ENCODE assay signal across 8 cellular contexts in the genomic region with DNA sequence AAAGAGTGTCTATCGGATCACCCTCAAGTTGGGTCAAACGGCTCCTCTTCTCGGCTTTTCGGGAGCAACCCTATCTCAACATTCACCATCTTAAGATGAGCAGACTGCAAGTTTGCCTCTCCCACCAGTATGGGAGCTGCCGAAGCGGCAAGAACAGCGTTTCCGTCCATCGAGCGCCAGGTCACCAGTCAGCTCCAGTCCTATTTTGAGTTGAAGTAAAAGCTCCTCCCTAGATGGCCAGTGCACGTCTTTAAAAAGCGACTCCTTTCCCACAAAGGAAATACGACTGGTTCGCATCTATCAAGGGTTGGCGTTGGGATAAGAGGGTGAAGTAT. TPM values are rescaled to one million over a fixed set of nuclear protein-coding genes. Genes with fewer than 3 reads are reported as not detected.
DNase-seq lines count a peak whose midpoint lies in the region; TF ChIP-seq lines count a peak whose summit lies in the region.

No MANE protein-coding gene starts in this region.

- TF ChIP-seq CTCF in HFFc6 (IDR thresholded peaks at IDR 0.05) (no peak), brain (conservative IDR thresholded peaks at IDR 0.05) (no peak), liver (IDR thresholded peaks at IDR 0.05; ENCODE audit: low read depth, low read length, missing input control) (no peak)

- WGBS in liver = under 1% methylated on average over 15 of the region's 15 CpGs
- WGBS in thymus = under 1% methylated on average over 15 of the region's 15 CpGs

- H3K4me3 ChIP-seq in liver (ENCODE audit: low read depth in 1 of 3, low read length in 3 of 3) = peak overlapping the region; percentile 84 to 98 (median 89)
- peak overlapping the region; percentile 82 for H3K4me3 ChIP-seq in thymus (ENCODE audit: low read length)

- peak overlapping the region; percentile 99 for H3K4me3 Mint-ChIP-seq in HFFc6
- peak overlapping the region; percentile 96 to 99 (median 98) for H3K4me3 Mint-ChIP-seq in brain

- DNase-seq in NCI-H748 treated with DMSO at 0.1 percent for 48 hours (lab: John Stamatoyannopoulos, UW) (peak; percentile 75), NCI-H748 (lab: John Stamatoyannopoulos, UW; ENCODE audit: unreplicated experiment) (no peak), HFFc6 (no peak), NOMO-1 (lab: John Stamatoyannopoulos, UW; ENCODE audit: unreplicated experiment in 2 of 2) (peak; percentile 96 to 99), NCI-H82 (lab: John Stamatoyannopoulos, UW) (no peak)

- H3K4me1 Mint-ChIP-seq in HFFc6 (ENCODE audit: low read depth) (peaks cover 58% of the 10 kb centered on the region), brain (peaks cover 55% of the 10 kb centered on the region)

- H3K27me3 ChIP-seq in liver (ENCODE audit: control insufficient read depth in 4 of 4, insufficient read depth in 4 of 4, low read length in 3 of 4) = no peaks in the 10 kb centered on the region
- H3K27me3 ChIP-seq in thymus (ENCODE audit: control insufficient read depth, insufficient read depth) = no peaks in the 10 kb centered on the region

- H3K27ac Mint-ChIP-seq in HFFc6 = peak overlapping the region; percentile 99
- peak overlapping the region; percentile 98 to 100 (median 100) for H3K27ac Mint-ChIP-seq in brain

- no peaks in the 10 kb centered on the region for H3K9me3 ChIP-seq in liver (ENCODE audit: control insufficient read depth in 4 of 4, low read length in 3 of 4)
- no peaks in the 10 kb centered on the region for H3K9me3 ChIP-seq in thymus (ENCODE audit: control insufficient read depth)

- H3K36me3 ChIP-seq in liver (ENCODE audit: control insufficient read depth in 4 of 4, insufficient read depth in 3 of 4, low read depth in 1 of 4, low read length in 3 of 4) (no peaks in the 10 kb centered on the region), thymus (ENCODE audit: control insufficient read depth, insufficient read depth) (no peaks in the 10 kb centered on the region)

- H3K27ac ChIP-seq in liver (ENCODE audit: low read depth in 1 of 2, low read length in 2 of 2) (peak overlapping the region; percentile 85 to 89), thymus (ENCODE audit: low read depth) (peak overlapping the region; percentile 92)

- H3K27me3 Mint-ChIP-seq in HFFc6 (ENCODE audit: insufficient read depth) = peaks cover 2% of the 10 kb centered on the region
- H3K27me3 Mint-ChIP-seq in brain = peaks cover 13% of the 10 kb centered on the region

- no peaks in the 10 kb centered on the region for H3K9me3 Mint-ChIP-seq in HFFc6
- peaks cover 0 to 3% (median 0%) of the 10 kb centered on the region in 5 experiments for H3K9me3 Mint-ChIP-seq in brain

- TF ChIP-seq RAD21 in liver (IDR thresholded peaks at IDR 0.05) = no peak

- peaks cover 5 to 30% (median 25%) of the 10 kb centered on the region in 4 donors for H3K4me1 ChIP-seq in liver (ENCODE audit: control insufficient read depth in 4 of 4, insufficient read depth in 4 of 4, low read length in 3 of 4)
- H3K4me1 ChIP-seq in thymus (ENCODE audit: control insufficient read depth, insufficient read depth, low read length) = peaks cover 8% of the 10 kb centered on the region

- peaks cover 10% of the 10 kb centered on the region for H3K36me3 Mint-ChIP-seq in HFFc6 (ENCODE audit: low read depth)
- no peaks in the 10 kb centered on the region for H3K36me3 Mint-ChIP-seq in brain

- peak overlapping the region; percentile 80 to 91 for H3K9ac ChIP-seq in liver (ENCODE audit: low read depth in 1 of 2, low read length in 2 of 2)

TF ChIP-seq in liver, 16 proteins besides CTCF, POLR2A, EP300 and RAD21:
- TF ChIP-seq HNF4A (conservative IDR thresholded peaks at IDR 0.05) (no peak), GABPA (IDR thresholded peaks at IDR 0.05 in 1 of 2, conservative IDR thresholded peaks at IDR 0.05 in 1 of 2) (no peak), HNF4G (IDR thresholded peaks at IDR 0.05) (no peak), FOXA1 (IDR thresholded peaks at IDR 0.05) (no peak), EGR1 (IDR thresholded peaks at IDR 0.05; ENCODE audit: low read depth in 2 of 2) (no peak), TAF1 (conservative IDR thresholded peaks at IDR 0.05) (no peak), FOXA2 (IDR thresholded peaks at IDR 0.05) (no peak), YY1 (IDR thresholded peaks at IDR 0.05) (no peak), SP1 (IDR thresholded peaks at IDR 0.05) (no peak), NR2F2 (IDR thresholded peaks at IDR 0.05) (no peak), JUND (IDR thresholded peaks at IDR 0.05) (no peak)
- TF ChIP-seq, protein P1, sequence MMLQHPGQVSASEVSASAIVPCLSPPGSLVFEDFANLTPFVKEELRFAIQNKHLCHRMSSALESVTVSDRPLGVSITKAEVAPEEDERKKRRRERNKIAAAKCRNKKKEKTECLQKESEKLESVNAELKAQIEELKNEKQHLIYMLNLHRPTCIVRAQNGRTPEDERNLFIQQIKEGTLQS (IDR thresholded peaks at IDR 0.05) = no peak
- TF ChIP-seq, protein P2, sequence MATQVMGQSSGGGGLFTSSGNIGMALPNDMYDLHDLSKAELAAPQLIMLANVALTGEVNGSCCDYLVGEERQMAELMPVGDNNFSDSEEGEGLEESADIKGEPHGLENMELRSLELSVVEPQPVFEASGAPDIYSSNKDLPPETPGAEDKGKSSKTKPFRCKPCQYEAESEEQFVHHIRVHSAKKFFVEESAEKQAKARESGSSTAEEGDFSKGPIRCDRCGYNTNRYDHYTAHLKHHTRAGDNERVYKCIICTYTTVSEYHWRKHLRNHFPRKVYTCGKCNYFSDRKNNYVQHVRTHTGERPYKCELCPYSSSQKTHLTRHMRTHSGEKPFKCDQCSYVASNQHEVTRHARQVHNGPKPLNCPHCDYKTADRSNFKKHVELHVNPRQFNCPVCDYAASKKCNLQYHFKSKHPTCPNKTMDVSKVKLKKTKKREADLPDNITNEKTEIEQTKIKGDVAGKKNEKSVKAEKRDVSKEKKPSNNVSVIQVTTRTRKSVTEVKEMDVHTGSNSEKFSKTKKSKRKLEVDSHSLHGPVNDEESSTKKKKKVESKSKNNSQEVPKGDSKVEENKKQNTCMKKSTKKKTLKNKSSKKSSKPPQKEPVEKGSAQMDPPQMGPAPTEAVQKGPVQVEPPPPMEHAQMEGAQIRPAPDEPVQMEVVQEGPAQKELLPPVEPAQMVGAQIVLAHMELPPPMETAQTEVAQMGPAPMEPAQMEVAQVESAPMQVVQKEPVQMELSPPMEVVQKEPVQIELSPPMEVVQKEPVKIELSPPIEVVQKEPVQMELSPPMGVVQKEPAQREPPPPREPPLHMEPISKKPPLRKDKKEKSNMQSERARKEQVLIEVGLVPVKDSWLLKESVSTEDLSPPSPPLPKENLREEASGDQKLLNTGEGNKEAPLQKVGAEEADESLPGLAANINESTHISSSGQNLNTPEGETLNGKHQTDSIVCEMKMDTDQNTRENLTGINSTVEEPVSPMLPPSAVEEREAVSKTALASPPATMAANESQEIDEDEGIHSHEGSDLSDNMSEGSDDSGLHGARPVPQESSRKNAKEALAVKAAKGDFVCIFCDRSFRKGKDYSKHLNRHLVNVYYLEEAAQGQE (IDR thresholded peaks at IDR 0.05) = no peak
- TF ChIP-seq, protein P3, sequence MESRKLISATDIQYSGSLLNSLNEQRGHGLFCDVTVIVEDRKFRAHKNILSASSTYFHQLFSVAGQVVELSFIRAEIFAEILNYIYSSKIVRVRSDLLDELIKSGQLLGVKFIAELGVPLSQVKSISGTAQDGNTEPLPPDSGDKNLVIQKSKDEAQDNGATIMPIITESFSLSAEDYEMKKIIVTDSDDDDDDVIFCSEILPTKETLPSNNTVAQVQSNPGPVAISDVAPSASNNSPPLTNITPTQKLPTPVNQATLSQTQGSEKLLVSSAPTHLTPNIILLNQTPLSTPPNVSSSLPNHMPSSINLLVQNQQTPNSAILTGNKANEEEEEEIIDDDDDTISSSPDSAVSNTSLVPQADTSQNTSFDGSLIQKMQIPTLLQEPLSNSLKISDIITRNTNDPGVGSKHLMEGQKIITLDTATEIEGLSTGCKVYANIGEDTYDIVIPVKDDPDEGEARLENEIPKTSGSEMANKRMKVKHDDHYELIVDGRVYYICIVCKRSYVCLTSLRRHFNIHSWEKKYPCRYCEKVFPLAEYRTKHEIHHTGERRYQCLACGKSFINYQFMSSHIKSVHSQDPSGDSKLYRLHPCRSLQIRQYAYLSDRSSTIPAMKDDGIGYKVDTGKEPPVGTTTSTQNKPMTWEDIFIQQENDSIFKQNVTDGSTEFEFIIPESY (IDR thresholded peaks at IDR 0.05) = no peak
- TF ChIP-seq, protein P4, sequence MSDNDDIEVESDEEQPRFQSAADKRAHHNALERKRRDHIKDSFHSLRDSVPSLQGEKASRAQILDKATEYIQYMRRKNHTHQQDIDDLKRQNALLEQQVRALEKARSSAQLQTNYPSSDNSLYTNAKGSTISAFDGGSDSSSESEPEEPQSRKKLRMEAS (IDR thresholded peaks at IDR 0.05) = no peak

RNA-seq across cellular contexts. Expression of a gene that starts 0.4 kb away (rescaled TPM):
- total RNA-seq in HFFc6 (2021; fragmentation: NEBNext Ultra II Directional; extraction: Animal tissue kit (Norgen Biotek cat#: 25700)) = 10 to 100 TPM; 55.3 to 71.4 (median 67.1) TPM
- polyA plus RNA-seq in brain (ENCODE audit: insufficient read depth, low read depth, low replicate concordance) = 15.1 TPM
- total RNA-seq in liver = 10 to 100 TPM; 33.4 to 41.2 TPM
- 10 to 100 TPM in 1 of 2 donors, 1 to 10 TPM in 1; 8.3 to 27.2 TPM for polyA plus RNA-seq in liver
- 79.7 TPM for polyA plus RNA-seq in thymus

RNA-seq across cellular contexts. Expression of a gene that starts 37.5 kb away (rescaled TPM):
- under 1 TPM in 4 of 6 experiments, not detected in 2; 0.11 to 0.30 (median 0.17) TPM for total RNA-seq in HFFc6 (2021; fragmentation: NEBNext Ultra II Directional; extraction: Animal tissue kit (Norgen Biotek cat#: 25700))
- polyA plus RNA-seq in brain (ENCODE audit: insufficient read depth, low read depth, low replicate concordance) = not detected
- 10 to 100 TPM; 15.4 to 24.3 TPM for total RNA-seq in liver
- 1 to 10 TPM; 3.6 to 9.8 TPM for polyA plus RNA-seq in liver
- 0.02 TPM for polyA plus RNA-seq in thymus

Comparison
In these comparisons a context has a peak if more than half of its experiments do, and no peak if none do; other contexts are left out.
1. DNase-seq: peak in NCI-H748 treated with DMSO at 0.1 percent for 48 hours (single experiment) and NOMO-1 (2 of 2); none in NCI-H748 (single experiment), HFFc6 (single experiment) and NCI-H82 (single experiment).